11 cellular contexts compared by ENCODE assay signal in genomic region chr22:18079706-18080230, GRCh38. TPM values are rescaled to one million over a fixed set of nuclear protein-coding genes. Genes with fewer than 3 reads are reported as not detected.
A peak's percentile ranks its signal among the peaks of the same experiment; 100 is the strongest.
DNase-seq lines count a peak whose midpoint lies in the region; ATAC-seq and TF ChIP-seq lines count a peak whose summit lies in the region.
"Had no signal": no experiment of that assay in that cellular context is flagged by ENCODE, and none has a peak within 500 bp of the region (broad histone marks: within the 10 kb centered on the region; RNA-seq: fewer than 3 reads in every experiment).

No MANE protein-coding gene starts in this region.

- H3K4me3 Mint-ChIP-seq in CD4-positive, alpha-beta memory T cell: peak overlapping the region; percentile 31 to 85 (median 83)
- H3K4me3 Mint-ChIP-seq in activated CD8-positive, alpha-beta T cell treated with anti-CD3 and anti-CD28 coated beads, Interleukin-2, amount 10 ng/mL, durations not matched to agents 7 days and 5 days: peak overlapping the region; percentile 96
- peak overlapping the region; percentile 95 for H3K4me3 Mint-ChIP-seq in mesothelial cell of epicardium

- intact Hi-C loops in CD4-positive, alpha-beta memory T cell (cut with micrococcal nuclease): loop anchor here (5.0 kb wide), 1 partner anchor 33 kb away; the partner anchor contains the start of gene TUBA8

- no peaks in the 10 kb centered on the region for H3K27me3 Mint-ChIP-seq in CD4-positive, alpha-beta memory T cell
- no peaks in the 10 kb centered on the region for H3K27me3 Mint-ChIP-seq in activated CD8-positive, alpha-beta T cell treated with anti-CD3 and anti-CD28 coated beads, Interleukin-2, amount 10 ng/mL, durations not matched to agents 7 days and 5 days (ENCODE audit: low read depth)
- no peaks in the 10 kb centered on the region for H3K27me3 Mint-ChIP-seq in mesothelial cell of epicardium (ENCODE audit: low read depth)

- H3K4me1 Mint-ChIP-seq in CD4-positive, alpha-beta memory T cell: peaks cover 38 to 63% (median 51%) of the 10 kb centered on the region in 4 donors
- H3K4me1 Mint-ChIP-seq in activated CD8-positive, alpha-beta T cell treated with anti-CD3 and anti-CD28 coated beads, Interleukin-2, amount 10 ng/mL, durations not matched to agents 7 days and 5 days (ENCODE audit: low read depth): peaks cover 49% of the 10 kb centered on the region
- peaks cover 24% of the 10 kb centered on the region for H3K4me1 Mint-ChIP-seq in mesothelial cell of epicardium

- no peaks in the 10 kb centered on the region for H3K27me3 ChIP-seq in CD4-positive, alpha-beta memory T cell (ENCODE audit: insufficient read depth, low read length)
- H3K27me3 ChIP-seq: gastroesophageal sphincter had no signal

- H3K9me3 Mint-ChIP-seq in CD4-positive, alpha-beta memory T cell: peaks cover 0 to 2% (median 0%) of the 10 kb centered on the region in 8 donors
- no peaks in the 10 kb centered on the region for H3K9me3 Mint-ChIP-seq in activated CD8-positive, alpha-beta T cell treated with anti-CD3 and anti-CD28 coated beads, Interleukin-2, amount 10 ng/mL, durations not matched to agents 7 days and 5 days (ENCODE audit: insufficient read depth)
- H3K9me3 Mint-ChIP-seq in mesothelial cell of epicardium: peaks cover 4% of the 10 kb centered on the region

- no peak overlapping the region for H3K4me3 ChIP-seq in CD4-positive, alpha-beta memory T cell (ENCODE audit: low read length in 2 of 2)
- peak overlapping the region; percentile 85 for H3K4me3 ChIP-seq in GM12865 (ENCODE audit: low read depth, low read length)

- CTCF ChIA-PET in CD4-positive, alpha-beta memory T cell (lab: Charles Lee; ENCODE audit: partially characterized antibody): interaction anchor here (2.4 to 9.0 kb wide), 2 partner anchors 12 to 248 kb away, joined by 8 to 226 read pairs; no protein-coding TSS in a partner anchor
- CTCF ChIA-PET in activated CD8-positive, alpha-beta T cell treated with anti-CD3 and anti-CD28 coated beads, Interleukin-2, amount 10 ng/mL, durations not matched to agents 7 days and 5 days (lab: Charles Lee): interaction anchor here (1.1 to 8.1 kb wide), 2 partner anchors 71 to 249 kb away, joined by 6 to 157 read pairs; partner anchors contain the start of gene USP18

- peak overlapping the region; percentile 72 for H3K27ac ChIP-seq in CD4-positive, alpha-beta memory T cell (ENCODE audit: low read depth, low read length)
- H3K27ac ChIP-seq: gastroesophageal sphincter had no signal

- H3K36me3 ChIP-seq in CD4-positive, alpha-beta memory T cell (ENCODE audit: insufficient read depth, low read length): peaks cover 39% of the 10 kb centered on the region

- H3K4me1 ChIP-seq in CD4-positive, alpha-beta memory T cell (ENCODE audit: insufficient read depth, low read length): peaks cover 35% of the 10 kb centered on the region

- TF ChIP-seq CTCF in GM12865 (IDR thresholded peaks at IDR 0.05; ENCODE audit: insufficient read depth, low read depth, low read length, missing control alignments) (no peak), mesothelial cell of epicardium (IDR thresholded peaks at IDR 0.05; ENCODE audit: unreplicated experiment) (no peak)

- H3K27ac Mint-ChIP-seq in CD4-positive, alpha-beta memory T cell: peak overlapping the region in 6 of 7 donors; percentile 14 to 78 (median 54)
- peak overlapping the region; percentile 8 for H3K27ac Mint-ChIP-seq in activated CD8-positive, alpha-beta T cell treated with anti-CD3 and anti-CD28 coated beads, Interleukin-2, amount 10 ng/mL, durations not matched to agents 7 days and 5 days
- no peak overlapping the region for H3K27ac Mint-ChIP-seq in mesothelial cell of epicardium

- DNase-seq in CD4-positive, alpha-beta memory T cell: no peak
- no peak for DNase-seq in GM12865 (ENCODE audit: low read depth)
- no peak for DNase-seq in activated CD8-positive, alpha-beta T cell treated with anti-CD3 and anti-CD28 coated beads, Interleukin-2, amount 10 ng/mL, durations not matched to agents 7 days and 5 days
- no peak for DNase-seq in mesothelial cell of epicardium (ENCODE audit: low spot score in 2 of 2, unreplicated experiment in 2 of 2)
- no peak for DNase-seq in NCI-H2029 (lab: John Stamatoyannopoulos, UW)
- DNase-seq in stimulated activated CD4-positive, alpha-beta T cell treated with anti-CD3 and anti-CD28 coated beads, Interleukin-15, amount 100 ng/mL, for 24 hours: no peak
- DNase-seq: activated CD4-positive, alpha-beta T cell treated with anti-CD3 and anti-CD28 coated beads for 48 hours; NCI-H2107 had no signal

- peaks cover 41 to 57% of the 10 kb centered on the region in 2 donors for H3K36me3 Mint-ChIP-seq in CD4-positive, alpha-beta memory T cell
- peaks cover 45% of the 10 kb centered on the region for H3K36me3 Mint-ChIP-seq in activated CD8-positive, alpha-beta T cell treated with anti-CD3 and anti-CD28 coated beads, Interleukin-2, amount 10 ng/mL, durations not matched to agents 7 days and 5 days (ENCODE audit: low read depth)
- peaks cover 29% of the 10 kb centered on the region for H3K36me3 Mint-ChIP-seq in mesothelial cell of epicardium

- ATAC-seq in activated CD8-positive, alpha-beta T cell treated with anti-CD3 and anti-CD28 coated beads, Interleukin-2, amount 10 ng/mL, durations not matched to agents 7 days and 5 days: no peak
- ATAC-seq in GM19467 (IDR thresholded peaks at IDR 0.05; ENCODE audit: unreplicated experiment): no peak
- no peak for ATAC-seq in GM21723 (IDR thresholded peaks at IDR 0.05; ENCODE audit: unreplicated experiment)
- ATAC-seq: gastroesophageal sphincter had no signal

- POLR2A ChIA-PET in CD4-positive, alpha-beta memory T cell (lab: Charles Lee; ENCODE audit: partially characterized antibody): interaction anchor here (3.8 kb wide), 1 partner anchor 12 kb away, joined by 37 read pairs; no protein-coding TSS in a partner anchor
- POLR2A ChIA-PET in activated CD8-positive, alpha-beta T cell treated with anti-CD3 and anti-CD28 coated beads, Interleukin-2, amount 10 ng/mL, durations not matched to agents 7 days and 5 days (lab: Charles Lee): interaction anchor here (1.4 to 1.8 kb wide), 2 partner anchors 12 to 21 kb away, joined by 4 to 6 read pairs; no protein-coding TSS in a partner anchor

- no peaks in the 10 kb centered on the region for H3K9me3 ChIP-seq in CD4-positive, alpha-beta memory T cell (ENCODE audit: control insufficient read depth in 1 of 2, low read length in 2 of 2)
- H3K9me3 ChIP-seq: gastroesophageal sphincter had no signal

RNA-seq across cellular contexts. Expression of gene PEX26, which starts 2.0 kb away (rescaled TPM):
- total RNA-seq in CD4-positive, alpha-beta memory T cell: 10 to 100 TPM; 39.1 to 39.6 TPM
- polyA plus RNA-seq in CD4-positive, alpha-beta memory T cell: 1 to 10 TPM; 1.4 to 6.3 TPM
- 10 to 100 TPM; 44.4 TPM for total RNA-seq in activated CD8-positive, alpha-beta T cell treated with anti-CD3 and anti-CD28 coated beads, Interleukin-2, amount 10 ng/mL, durations not matched to agents 7 days and 5 days
- total RNA-seq in mesothelial cell of epicardium: 38.0 to 39.0 TPM (median 38.3 TPM) in 3 replicates

RNA-seq across cellular contexts. Expression of gene TUBA8, which starts 30.8 kb away (rescaled TPM):
- 1 to 10 TPM; 1.9 to 2.7 TPM for total RNA-seq in CD4-positive, alpha-beta memory T cell
- 1 to 10 TPM in 1 of 2 donors, under 1 TPM in 1; 0.33 to 1.0 TPM for polyA plus RNA-seq in CD4-positive, alpha-beta memory T cell
- total RNA-seq in activated CD8-positive, alpha-beta T cell treated with anti-CD3 and anti-CD28 coated beads, Interleukin-2, amount 10 ng/mL, durations not matched to agents 7 days and 5 days: 1 to 10 TPM; 1.2 to 1.5 TPM
- 2.4 to 2.9 TPM (median 2.5 TPM) in 3 replicates for total RNA-seq in mesothelial cell of epicardium

RNA-seq across cellular contexts. Expression of gene MICAL3, which starts 55.4 kb away (rescaled TPM):
- 10 to 100 TPM; 25.9 to 28.9 TPM for total RNA-seq in CD4-positive, alpha-beta memory T cell
- 1 to 10 TPM in 1 of 2 donors, under 1 TPM in 1; 0.97 to 2.9 TPM for polyA plus RNA-seq in CD4-positive, alpha-beta memory T cell
- total RNA-seq in activated CD8-positive, alpha-beta T cell treated with anti-CD3 and anti-CD28 coated beads, Interleukin-2, amount 10 ng/mL, durations not matched to agents 7 days and 5 days: 10 to 100 TPM; 26.4 to 29.7 TPM
- total RNA-seq in mesothelial cell of epicardium: 94.2 to 103 TPM (median 95.0 TPM) in 3 replicates
